ENCODE assay signal across 17 cellular contexts in the genomic region with DNA sequence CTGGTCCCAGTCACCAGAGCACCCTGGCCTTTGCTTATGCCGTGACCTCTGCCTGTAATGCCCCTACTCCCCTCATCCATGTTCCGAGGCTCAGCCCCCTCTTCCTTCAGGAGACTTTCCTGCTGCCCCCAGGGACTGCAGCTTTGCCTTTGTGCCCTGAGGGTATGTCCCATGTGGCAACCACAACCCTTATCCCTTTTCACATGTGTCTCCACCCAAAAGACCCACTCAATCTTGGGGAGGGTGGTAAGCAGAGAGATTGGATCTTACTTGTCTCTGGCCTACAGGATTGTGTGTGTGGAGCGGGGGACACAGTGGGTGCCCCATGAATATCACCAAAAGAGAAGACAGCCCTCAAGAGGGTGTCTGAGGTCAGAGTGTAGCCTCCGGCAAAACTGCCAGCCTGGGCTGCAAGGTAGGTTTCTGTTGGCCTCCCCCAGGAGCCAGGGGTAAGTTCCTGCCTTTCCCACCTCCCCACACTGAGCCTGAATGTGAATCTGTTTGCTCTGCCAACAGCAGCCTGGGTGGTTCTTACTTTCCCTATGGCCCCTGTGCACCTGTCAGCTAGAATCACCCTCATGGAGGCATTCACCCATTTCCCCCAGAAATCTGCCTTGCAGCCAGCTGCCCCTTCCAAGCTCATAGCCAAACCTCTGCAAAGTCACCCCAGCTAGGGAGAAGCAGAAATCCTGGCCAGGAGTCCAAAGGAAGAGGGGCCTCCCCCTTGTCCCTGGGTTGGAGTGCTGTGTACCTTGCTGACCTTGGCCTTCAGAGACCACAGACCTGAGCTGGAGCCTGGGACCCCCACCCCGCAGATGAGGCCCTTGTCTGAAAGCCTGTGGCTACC. TPM values are rescaled to one million over a fixed set of nuclear protein-coding genes. Genes with fewer than 3 reads are reported as not detected.
"Had no signal": no experiment of that assay in that cellular context is flagged by ENCODE, and none has a peak within 500 bp of the region (broad histone marks: within the 10 kb centered on the region; RNA-seq: fewer than 3 reads in every experiment).

No MANE protein-coding gene starts in this region.

- H3K4me3 ChIP-seq: body of pancreas, coronary artery, gastroesophageal sphincter, right atrium auricular region, transverse colon had no signal

- H2AFZ ChIP-seq: parathyroid adenoma had no signal

- H3K27ac Mint-ChIP-seq: activated B cell treated with CpG ODN at 0.5 μM for 24 hours; activated CD4-positive, alpha-beta T cell treated with anti-CD3 and anti-CD28 coated beads, Interleukin-2, amount 10 ng/mL, durations not matched to agents 7 days and 5 days; activated naive CD4-positive, alpha-beta T cell treated with anti-CD3 and anti-CD28 coated beads, Interleukin-2, amount 50 U/mL, for 24 hours; stimulated activated effector memory CD8-positive, alpha-beta T cell treated with anti-CD3 and anti-CD28 coated beads, Interleukin-12 subunit alpha, Interleukin-12 subunit beta, amount 100 ng/mL, for 72 hours had no signal

- H3K9ac ChIP-seq: parathyroid adenoma had no signal

- H3K27ac ChIP-seq: body of pancreas, coronary artery, epithelial cell of prostate, gastroesophageal sphincter, parathyroid adenoma, right atrium auricular region, transverse colon had no signal

- DNase-seq: activated B cell treated with CpG ODN at 0.5 μM for 24 hours; activated CD4-positive, alpha-beta T cell treated with anti-CD3 and anti-CD28 coated beads, Interleukin-2, amount 10 ng/mL, durations not matched to agents 7 days and 5 days; activated CD8-positive, alpha-beta memory T cell treated with anti-CD3 and anti-CD28 coated beads for 24 hours; body of pancreas; central memory CD4-positive, alpha-beta T cell; effector CD8-positive, alpha-beta T cell; kidney; transverse colon had no signal

- H3K4me1 ChIP-seq: body of pancreas, gastroesophageal sphincter, parathyroid adenoma, transverse colon had no signal

- H3K36me3 Mint-ChIP-seq: activated naive CD4-positive, alpha-beta T cell treated with anti-CD3 and anti-CD28 coated beads, Interleukin-2, amount 50 U/mL, for 24 hours had no signal

- H3K27me3 ChIP-seq: body of pancreas, right atrium auricular region, transverse colon had no signal

- H3K9me3 ChIP-seq: body of pancreas, gastroesophageal sphincter, right atrium auricular region, transverse colon had no signal

- FAIRE-seq: kidney had no signal

- H3K36me3 ChIP-seq: gastroesophageal sphincter, right atrium auricular region, transverse colon had no signal

- H3K9me3 Mint-ChIP-seq: activated B cell treated with CpG ODN at 0.5 μM for 24 hours; activated CD4-positive, alpha-beta T cell treated with anti-CD3 and anti-CD28 coated beads, Interleukin-2, amount 10 ng/mL, durations not matched to agents 7 days and 5 days; activated naive CD4-positive, alpha-beta T cell treated with anti-CD3 and anti-CD28 coated beads, Interleukin-2, amount 50 U/mL, for 24 hours; neural crest cell; stimulated activated effector memory CD8-positive, alpha-beta T cell treated with anti-CD3 and anti-CD28 coated beads, Interleukin-12 subunit alpha, Interleukin-12 subunit beta, amount 100 ng/mL, for 72 hours had no signal

- H3K27me3 Mint-ChIP-seq: activated B cell treated with CpG ODN at 0.5 μM for 24 hours; activated CD4-positive, alpha-beta T cell treated with anti-CD3 and anti-CD28 coated beads, Interleukin-2, amount 10 ng/mL, durations not matched to agents 7 days and 5 days; activated naive CD4-positive, alpha-beta T cell treated with anti-CD3 and anti-CD28 coated beads, Interleukin-2, amount 50 U/mL, for 24 hours had no signal

- H3K4me3 Mint-ChIP-seq: activated B cell treated with CpG ODN at 0.5 μM for 24 hours; activated CD4-positive, alpha-beta T cell treated with anti-CD3 and anti-CD28 coated beads, Interleukin-2, amount 10 ng/mL, durations not matched to agents 7 days and 5 days; activated naive CD4-positive, alpha-beta T cell treated with anti-CD3 and anti-CD28 coated beads, Interleukin-2, amount 50 U/mL, for 24 hours; neural crest cell; stimulated activated effector memory CD8-positive, alpha-beta T cell treated with anti-CD3 and anti-CD28 coated beads, Interleukin-12 subunit alpha, Interleukin-12 subunit beta, amount 100 ng/mL, for 72 hours had no signal

RNA-seq across cellular contexts. Expression of gene ZNF385C, which starts 36.4 kb away (rescaled TPM):
- total RNA-seq: activated CD4-positive, alpha-beta T cell treated with anti-CD3 and anti-CD28 coated beads, Interleukin-2, amount 10 ng/mL, durations not matched to agents 7 days and 5 days; gastroesophageal sphincter; mesenteric fat pad; right atrium auricular region had no signal

RNA-seq across cellular contexts. Expression of gene DHX58, which starts 50.6 kb away (rescaled TPM):
- total RNA-seq: neural crest cell had no signal
